ENCODE assay signal across 9 cellular contexts in genomic region chr22:30426395-30427353, GRCh38. TPM values are rescaled to one million over a fixed set of nuclear protein-coding genes. Genes with fewer than 3 reads are reported as not detected.
A peak's percentile ranks its signal among the peaks of the same experiment; 100 is the strongest.
DNase-seq lines count a peak whose midpoint lies in the region; ATAC-seq and TF ChIP-seq lines count a peak whose summit lies in the region.
"Had no signal": no experiment of that assay in that cellular context is flagged by ENCODE, and none has a peak within 500 bp of the region (broad histone marks: within the 10 kb centered on the region; RNA-seq: fewer than 3 reads in every experiment).

No MANE protein-coding gene starts in this region.

- H3K4me3 Mint-ChIP-seq in activated naive CD8-positive, alpha-beta T cell treated with anti-CD3 and anti-CD28 coated beads, Interleukin-2, amount 50 U/mL, for 24 hours, result peak overlapping the region; percentile 95
- H3K4me3 Mint-ChIP-seq in progenitor cell of endocrine pancreas (ENCODE audit: low read depth), result peak overlapping the region; percentile 86

- no peak for TF ChIP-seq POLR2A in upper lobe of left lung (IDR thresholded peaks at IDR 0.05)

- peaks cover 48% of the 10 kb centered on the region for H3K4me1 Mint-ChIP-seq in activated naive CD8-positive, alpha-beta T cell treated with anti-CD3 and anti-CD28 coated beads, Interleukin-2, amount 50 U/mL, for 24 hours
- H3K4me1 Mint-ChIP-seq in progenitor cell of endocrine pancreas (ENCODE audit: low read depth), result peaks cover 19% of the 10 kb centered on the region

- H3K9me3 ChIP-seq in heart right ventricle, result peaks cover 0 to 4% (median 0%) of the 10 kb centered on the region in 11 donors
- H3K9me3 ChIP-seq in upper lobe of left lung, result no peaks in the 10 kb centered on the region

- peaks cover 29% of the 10 kb centered on the region for H3K36me3 Mint-ChIP-seq in activated naive CD8-positive, alpha-beta T cell treated with anti-CD3 and anti-CD28 coated beads, Interleukin-2, amount 50 U/mL, for 24 hours (ENCODE audit: low read depth)
- H3K36me3 Mint-ChIP-seq in progenitor cell of endocrine pancreas (ENCODE audit: insufficient read depth), result peaks cover 1% of the 10 kb centered on the region

- no peaks in the 10 kb centered on the region for H3K9me3 Mint-ChIP-seq in activated naive CD8-positive, alpha-beta T cell treated with anti-CD3 and anti-CD28 coated beads, Interleukin-2, amount 50 U/mL, for 24 hours
- H3K9me3 Mint-ChIP-seq in progenitor cell of endocrine pancreas (ENCODE audit: low read depth), result no peaks in the 10 kb centered on the region

- H3K36me3 ChIP-seq in heart right ventricle (peaks cover 0 to 20% (median 0%) of the 10 kb centered on the region in 9 donors), upper lobe of left lung (peaks cover 0 to 4% (median 0%) of the 10 kb centered on the region in 4 donors)

- H3K27ac Mint-ChIP-seq in activated naive CD8-positive, alpha-beta T cell treated with anti-CD3 and anti-CD28 coated beads, Interleukin-2, amount 50 U/mL, for 24 hours, result peak overlapping the region; percentile 99
- H3K27ac Mint-ChIP-seq in progenitor cell of endocrine pancreas, result peak overlapping the region; percentile 84

- TF ChIP-seq CTCF in heart right ventricle (IDR thresholded peaks at IDR 0.05) (peak; percentile 31 to 65 (median 62)), progenitor cell of endocrine pancreas (IDR thresholded peaks at IDR 0.05; ENCODE audit: unreplicated experiment) (peak; percentile 61), upper lobe of left lung (IDR thresholded peaks at IDR 0.05) (peak; percentile 64 to 87 (median 78))

- H3K27ac ChIP-seq in heart right ventricle (peak overlapping the region in 9 of 10 donors; percentile 73 to 97 (median 81)), upper lobe of left lung (peak overlapping the region; percentile 64 to 89 (median 84))

- intact Hi-C loops in heart right ventricle (cut with DNase I), result no loop called here

- H3K4me1 ChIP-seq in heart right ventricle (peaks cover 7 to 48% (median 39%) of the 10 kb centered on the region in 9 donors), upper lobe of left lung (peaks cover 37 to 43% (median 39%) of the 10 kb centered on the region in 4 donors)

- H3K4me3 ChIP-seq in heart right ventricle (peak overlapping the region in 9 of 10 donors; percentile 53 to 88 (median 74)), upper lobe of left lung (peak overlapping the region; percentile 32 to 76 (median 70))

- no peak for TF ChIP-seq EP300 in upper lobe of left lung (IDR thresholded peaks at IDR 0.05)

- DNase-seq in ELF-1 (ENCODE audit: low read depth, low spot score) (peak; percentile 88), NCI-H1092 treated with DMSO at 0.1 percent for 48 hours (lab: John Stamatoyannopoulos, UW) (peak; percentile 43), T follicular helper cell (ENCODE audit: low read depth) (peak; percentile 82), heart right ventricle (peak; percentile 75 to 76), progenitor cell of endocrine pancreas (ENCODE audit: low spot score, unreplicated experiment) (peak; percentile 54), upper lobe of left lung (peak; percentile 83 to 93)
- DNase-seq in activated naive CD8-positive, alpha-beta T cell treated with anti-CD3 and anti-CD28 coated beads, Interleukin-2, amount 50 U/mL, for 24 hours, result peak; percentile 93

- H3K27me3 ChIP-seq in heart right ventricle, result no peaks in the 10 kb centered on the region
- H3K27me3 ChIP-seq in upper lobe of left lung, result no peaks in the 10 kb centered on the region

- WGBS in heart right ventricle, 2 donors, result 56 to 57% methylated on average over 29 of the region's 29 CpGs
- WGBS in upper lobe of left lung, 2 donors, result 55 to 56% methylated on average over 22 to 25 of the region's 29 CpGs

- ATAC-seq in activated naive CD8-positive, alpha-beta T cell treated with anti-CD3 and anti-CD28 coated beads, Interleukin-2, amount 50 U/mL, for 24 hours, result peak; percentile 40
- peak in 4 of 8 donors; percentile 10 to 31 (median 12) for ATAC-seq in heart right ventricle
- peak; percentile 51 to 63 for ATAC-seq in upper lobe of left lung (ENCODE audit: low FRiP score in 2 of 2)
- ATAC-seq in HG03342 (IDR thresholded peaks at IDR 0.05; ENCODE audit: unreplicated experiment), result no peak

- no peaks in the 10 kb centered on the region for H3K27me3 Mint-ChIP-seq in activated naive CD8-positive, alpha-beta T cell treated with anti-CD3 and anti-CD28 coated beads, Interleukin-2, amount 50 U/mL, for 24 hours
- no peaks in the 10 kb centered on the region for H3K27me3 Mint-ChIP-seq in progenitor cell of endocrine pancreas

RNA-seq across cellular contexts. Expression of gene MTFP1, which starts 1.1 kb away (rescaled TPM):
- total RNA-seq in heart right ventricle, result 10 to 100 TPM in 7 of 10 donors, 1 to 10 TPM in 3; 5.9 to 31.0 (median 13.2) TPM
- 100 to 1,000 TPM in 1 of 2 donors, 10 to 100 TPM in 1; 50.8 to 132 TPM for polyA plus RNA-seq in heart right ventricle
- 12.6 and 16.6 TPM in 2 replicates for total RNA-seq in progenitor cell of endocrine pancreas
- 10 to 100 TPM in 4 of 6 donors, 1 to 10 TPM in 2; 5.8 to 28.4 (median 12.8) TPM for total RNA-seq in upper lobe of left lung

RNA-seq across cellular contexts. Expression of gene SEC14L2, which starts 29.9 kb away (rescaled TPM):
- total RNA-seq in heart right ventricle, result 1 to 10 TPM in 2 of 10 donors, under 1 TPM in 8; 0.21 to 3.7 (median 0.78) TPM
- polyA plus RNA-seq in heart right ventricle, result 1 to 10 TPM in 1 of 2 donors, under 1 TPM in 1; 0.80 to 7.6 TPM
- 13.2 and 13.7 TPM in 2 replicates for total RNA-seq in progenitor cell of endocrine pancreas
- 10 to 100 TPM in 2 of 6 donors, 1 to 10 TPM in 4; 5.6 to 12.6 (median 8.4) TPM for total RNA-seq in upper lobe of left lung

RNA-seq across cellular contexts. Expression of gene RNF215, which starts 39.5 kb away (rescaled TPM):
- 10 to 100 TPM in 1 of 10 donors, 1 to 10 TPM in 9; 3.4 to 10.5 (median 6.0) TPM for total RNA-seq in heart right ventricle
- 1 to 10 TPM; 4.9 to 7.2 TPM for polyA plus RNA-seq in heart right ventricle
- total RNA-seq in progenitor cell of endocrine pancreas, result 32.5 and 35.8 TPM in 2 replicates
- 10 to 100 TPM in 5 of 6 donors, 1 to 10 TPM in 1; 9.3 to 30.3 (median 16.5) TPM for total RNA-seq in upper lobe of left lung

RNA-seq across cellular contexts. Expression of gene SEC14L3, which starts 45.1 kb away (rescaled TPM):
- not detected for total RNA-seq in heart right ventricle
- polyA plus RNA-seq in heart right ventricle, result not detected
- not detected in 2 replicates for total RNA-seq in progenitor cell of endocrine pancreas
- total RNA-seq in upper lobe of left lung, result 1 to 10 TPM in 3 of 6 donors, under 1 TPM in 2, not detected in 1; 0.43 to 2.3 (median 1.1) TPM
- total RNA-seq: pulmonary artery endothelial cell had no signal

Comparison
In these comparisons a context has a peak if more than half of its experiments do, and no peak if none do; other contexts are left out.
1. DNase-seq: peak in every context shown above with its lines; median percentile 93 in activated naive CD8-positive, alpha-beta T cell treated with anti-CD3 and anti-CD28 coated beads, Interleukin-2, amount 50 U/mL, for 24 hours; 88 in ELF-1; 88 in upper lobe of left lung; 82 in T follicular helper cell; 76 in heart right ventricle; 54 in progenitor cell of endocrine pancreas; 43 in NCI-H1092 treated with DMSO at 0.1 percent for 48 hours.